Comparison of ENCODE assay signal across 1 cellular context in the genomic region with DNA sequence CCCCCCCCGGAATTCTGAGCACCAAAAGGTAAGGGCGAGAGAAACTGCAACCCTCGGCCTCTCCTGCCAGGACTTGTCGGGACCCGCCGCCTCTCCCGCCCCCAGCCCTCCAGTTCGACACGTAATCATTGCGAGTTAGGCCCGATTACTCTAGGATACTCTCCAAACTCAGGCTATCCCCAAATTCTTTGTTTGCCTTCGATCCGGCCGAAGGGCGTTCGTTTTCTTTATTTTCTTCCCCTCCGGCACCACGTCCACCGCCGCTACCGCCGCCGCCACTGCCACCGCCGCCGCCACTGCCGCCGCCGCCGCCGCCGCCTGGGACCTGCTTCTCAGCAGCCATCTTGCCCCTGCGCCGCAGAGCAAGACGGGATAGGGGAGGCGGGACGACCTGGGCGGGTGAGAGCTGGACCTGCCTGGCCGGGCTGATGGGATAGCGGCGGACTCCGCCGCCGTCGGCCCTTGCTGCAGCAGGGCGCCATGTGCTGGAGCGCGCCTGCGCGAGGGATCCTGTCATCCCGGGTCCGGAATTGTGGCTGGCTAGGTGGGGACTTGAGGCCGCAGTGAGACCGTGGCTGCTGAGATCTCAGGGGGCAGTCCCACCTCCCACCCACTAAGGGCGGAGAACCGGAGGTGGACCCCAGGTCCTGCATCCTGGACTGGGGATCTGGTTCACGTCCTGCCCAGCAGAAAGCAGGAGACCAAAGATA.
A peak's percentile ranks its signal among the peaks of the same experiment; 100 is the strongest.
TF ChIP-seq lines count a peak whose summit lies in the region.

Gene SRP68 (minus strand): TSS at position 369 of the 710 bp plus-strand sequence. CDS start 26 bp downstream, at position 343.

TF ChIP-seq in K562, 482 proteins besides CTCF, POLR2A, EP300 and RAD21 (continued from another document and continues in another):
- TF ChIP-seq, protein P1, sequence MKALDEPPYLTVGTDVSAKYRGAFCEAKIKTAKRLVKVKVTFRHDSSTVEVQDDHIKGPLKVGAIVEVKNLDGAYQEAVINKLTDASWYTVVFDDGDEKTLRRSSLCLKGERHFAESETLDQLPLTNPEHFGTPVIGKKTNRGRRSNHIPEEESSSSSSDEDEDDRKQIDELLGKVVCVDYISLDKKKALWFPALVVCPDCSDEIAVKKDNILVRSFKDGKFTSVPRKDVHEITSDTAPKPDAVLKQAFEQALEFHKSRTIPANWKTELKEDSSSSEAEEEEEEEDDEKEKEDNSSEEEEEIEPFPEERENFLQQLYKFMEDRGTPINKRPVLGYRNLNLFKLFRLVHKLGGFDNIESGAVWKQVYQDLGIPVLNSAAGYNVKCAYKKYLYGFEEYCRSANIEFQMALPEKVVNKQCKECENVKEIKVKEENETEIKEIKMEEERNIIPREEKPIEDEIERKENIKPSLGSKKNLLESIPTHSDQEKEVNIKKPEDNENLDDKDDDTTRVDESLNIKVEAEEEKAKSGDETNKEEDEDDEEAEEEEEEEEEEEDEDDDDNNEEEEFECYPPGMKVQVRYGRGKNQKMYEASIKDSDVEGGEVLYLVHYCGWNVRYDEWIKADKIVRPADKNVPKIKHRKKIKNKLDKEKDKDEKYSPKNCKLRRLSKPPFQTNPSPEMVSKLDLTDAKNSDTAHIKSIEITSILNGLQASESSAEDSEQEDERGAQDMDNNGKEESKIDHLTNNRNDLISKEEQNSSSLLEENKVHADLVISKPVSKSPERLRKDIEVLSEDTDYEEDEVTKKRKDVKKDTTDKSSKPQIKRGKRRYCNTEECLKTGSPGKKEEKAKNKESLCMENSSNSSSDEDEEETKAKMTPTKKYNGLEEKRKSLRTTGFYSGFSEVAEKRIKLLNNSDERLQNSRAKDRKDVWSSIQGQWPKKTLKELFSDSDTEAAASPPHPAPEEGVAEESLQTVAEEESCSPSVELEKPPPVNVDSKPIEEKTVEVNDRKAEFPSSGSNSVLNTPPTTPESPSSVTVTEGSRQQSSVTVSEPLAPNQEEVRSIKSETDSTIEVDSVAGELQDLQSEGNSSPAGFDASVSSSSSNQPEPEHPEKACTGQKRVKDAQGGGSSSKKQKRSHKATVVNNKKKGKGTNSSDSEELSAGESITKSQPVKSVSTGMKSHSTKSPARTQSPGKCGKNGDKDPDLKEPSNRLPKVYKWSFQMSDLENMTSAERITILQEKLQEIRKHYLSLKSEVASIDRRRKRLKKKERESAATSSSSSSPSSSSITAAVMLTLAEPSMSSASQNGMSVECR (CRISPR knock-in tag; IDR thresholded peaks at IDR 0.05): peak; percentile 89
- TF ChIP-seq SREBF1 (IDR thresholded peaks at IDR 0.05; ENCODE audit: borderline replicate concordance, low read depth, low read length): no peak
- TF ChIP-seq SETDB1 (IDR thresholded peaks at IDR 0.05; ENCODE audit: low read length): no peak
- TF ChIP-seq STAG1 (CRISPR knock-in tag; IDR thresholded peaks at IDR 0.05; ENCODE audit: borderline replicate concordance): 0 out of 2 replicates have a peak, but pooled peaks have one; percentile 34
- TF ChIP-seq HDAC3 (IDR thresholded peaks at IDR 0.05; ENCODE audit: borderline replicate concordance, partially characterized antibody): no peak
- TF ChIP-seq RFX5 (IDR thresholded peaks at IDR 0.05; ENCODE audit: low read depth, low read length): no peak
- TF ChIP-seq CCAR2 (IDR thresholded peaks at IDR 0.05; ENCODE audit: low read depth, low read length): no peak
- TF ChIP-seq BCL6 (CRISPR knock-in tag; IDR thresholded peaks at IDR 0.05): no peak
- TF ChIP-seq, protein P2, sequence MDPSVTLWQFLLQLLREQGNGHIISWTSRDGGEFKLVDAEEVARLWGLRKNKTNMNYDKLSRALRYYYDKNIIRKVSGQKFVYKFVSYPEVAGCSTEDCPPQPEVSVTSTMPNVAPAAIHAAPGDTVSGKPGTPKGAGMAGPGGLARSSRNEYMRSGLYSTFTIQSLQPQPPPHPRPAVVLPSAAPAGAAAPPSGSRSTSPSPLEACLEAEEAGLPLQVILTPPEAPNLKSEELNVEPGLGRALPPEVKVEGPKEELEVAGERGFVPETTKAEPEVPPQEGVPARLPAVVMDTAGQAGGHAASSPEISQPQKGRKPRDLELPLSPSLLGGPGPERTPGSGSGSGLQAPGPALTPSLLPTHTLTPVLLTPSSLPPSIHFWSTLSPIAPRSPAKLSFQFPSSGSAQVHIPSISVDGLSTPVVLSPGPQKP (CRISPR knock-in tag; IDR thresholded peaks at IDR 0.05): no peak
- no peak for TF ChIP-seq HMG20B (CRISPR knock-in tag; IDR thresholded peaks at IDR 0.05)
- TF ChIP-seq BRCA1 (IDR thresholded peaks at IDR 0.05): no peak
- no peak for TF ChIP-seq BRCA1 (CRISPR knock-in tag; IDR thresholded peaks at IDR 0.05)
- TF ChIP-seq NR4A1 (CRISPR knock-in tag; IDR thresholded peaks at IDR 0.05): no peak
- no peak for TF ChIP-seq NR4A1 (tag; IDR thresholded peaks at IDR 0.05)
- no peak for TF ChIP-seq KAT8 (IDR thresholded peaks at IDR 0.05; ENCODE audit: low read depth)
- no peak; a peak in 1 of 4 replicates for TF ChIP-seq CSDE1 (IDR thresholded peaks at IDR 0.05)
- no peak for TF ChIP-seq KDM1A (IDR thresholded peaks at IDR 0.05)
- TF ChIP-seq EZH2 (IDR thresholded peaks at IDR 0.05; ENCODE audit: borderline replicate concordance, low read depth, low read length): no peak
- no peak for TF ChIP-seq ZNF274 (IDR thresholded peaks at IDR 0.05; ENCODE audit: borderline replicate concordance, low read depth, low read length)
- peak; percentile 99 for TF ChIP-seq ZNF76 (CRISPR knock-in tag; IDR thresholded peaks at IDR 0.05; ENCODE audit: borderline replicate concordance)
- TF ChIP-seq GABPB2 (CRISPR knock-in tag; conservative IDR thresholded peaks at IDR 0.05): no peak
- TF ChIP-seq MAFF (IDR thresholded peaks at IDR 0.05; ENCODE audit: low read length): no peak
- no peak for TF ChIP-seq LCOR (CRISPR knock-in tag; IDR thresholded peaks at IDR 0.05)
- TF ChIP-seq XRCC5 (IDR thresholded peaks at IDR 0.05; ENCODE audit: low read depth, low read length): peak; percentile 40; the same call in 1 of the 2 replicates
- no peak for TF ChIP-seq MCM2 (IDR thresholded peaks at IDR 0.05; ENCODE audit: low read depth)
- no peak for TF ChIP-seq YBX1 (IDR thresholded peaks at IDR 0.05)
- TF ChIP-seq ARID2 (IDR thresholded peaks at IDR 0.05): no peak
- no peak for TF ChIP-seq POLR2AphosphoS2 (IDR thresholded peaks at IDR 0.05; ENCODE audit: low read length)
- 0 out of 2 replicates have a peak, but pooled peaks have one; percentile 53 for TF ChIP-seq ZNF561 (CRISPR knock-in tag; conservative IDR thresholded peaks at IDR 0.05)
- TF ChIP-seq HMBOX1 (IDR thresholded peaks at IDR 0.05): no peak
- TF ChIP-seq POLR2H (tag; IDR thresholded peaks at IDR 0.05; ENCODE audit: low read depth): peak; percentile 87
- TF ChIP-seq, protein P3, sequence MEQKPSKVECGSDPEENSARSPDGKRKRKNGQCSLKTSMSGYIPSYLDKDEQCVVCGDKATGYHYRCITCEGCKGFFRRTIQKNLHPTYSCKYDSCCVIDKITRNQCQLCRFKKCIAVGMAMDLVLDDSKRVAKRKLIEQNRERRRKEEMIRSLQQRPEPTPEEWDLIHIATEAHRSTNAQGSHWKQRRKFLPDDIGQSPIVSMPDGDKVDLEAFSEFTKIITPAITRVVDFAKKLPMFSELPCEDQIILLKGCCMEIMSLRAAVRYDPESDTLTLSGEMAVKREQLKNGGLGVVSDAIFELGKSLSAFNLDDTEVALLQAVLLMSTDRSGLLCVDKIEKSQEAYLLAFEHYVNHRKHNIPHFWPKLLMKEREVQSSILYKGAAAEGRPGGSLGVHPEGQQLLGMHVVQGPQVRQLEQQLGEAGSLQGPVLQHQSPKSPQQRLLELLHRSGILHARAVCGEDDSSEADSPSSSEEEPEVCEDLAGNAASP (IDR thresholded peaks at IDR 0.05): no peak
- no peak for TF ChIP-seq ZNF133 (CRISPR knock-in tag; IDR thresholded peaks at IDR 0.05)
- TF ChIP-seq CREM (IDR thresholded peaks at IDR 0.05; ENCODE audit: low read depth): peak; percentile 62
- TF ChIP-seq GTF2A2 (tag; IDR thresholded peaks at IDR 0.05): no peak
- no peak for TF ChIP-seq ZNF551 (CRISPR knock-in tag; IDR thresholded peaks at IDR 0.05)
- TF ChIP-seq ZNF592 (IDR thresholded peaks at IDR 0.05): peak; percentile 59
- TF ChIP-seq CUX1 (CRISPR knock-in tag; IDR thresholded peaks at IDR 0.05): no peak
- TF ChIP-seq GTF2B (IDR thresholded peaks at IDR 0.05; ENCODE audit: extremely low read depth, insufficient read length): peak; percentile 10
- TF ChIP-seq MYNN (IDR thresholded peaks at IDR 0.05): no peak
- no peak for TF ChIP-seq MYNN (CRISPR knock-in tag; IDR thresholded peaks at IDR 0.05)
- no peak for TF ChIP-seq SRSF9 (IDR thresholded peaks at IDR 0.05; ENCODE audit: borderline replicate concordance, low read depth, low read length)
